ENCODE assay signal across 14 cellular contexts in genomic region chr22:48253136-48253535, GRCh38.
DNase-seq lines count a peak whose midpoint lies in the region; ATAC-seq and TF ChIP-seq lines count a peak whose summit lies in the region.
"Had no signal": no experiment of that assay in that cellular context is flagged by ENCODE, and none has a peak within 500 bp of the region (broad histone marks: within the 10 kb centered on the region; RNA-seq: fewer than 3 reads in every experiment).

No MANE protein-coding gene starts in this region.

- DNase-seq in islet precursor cell (peak; percentile 28), posterior vena cava (ENCODE audit: low spot score) (peak; percentile 17), NCI-H2107 (lab: John Stamatoyannopoulos, UW) (no peak)
- DNase-seq in activated T-cell treated with anti-CD3 and anti-CD28 coated beads, Interleukin-2, amount 50 U/mL, for 1 hour, result no peak
- DNase-seq: C1 segment of cervical spinal cord; Caco-2; CD4-positive, CD25-positive, alpha-beta regulatory T cell; CD8-positive, alpha-beta T cell; DMS153; DND-41; GOT3; HFFc6 had no signal

- TF ChIP-seq CTCF in VCaP (conservative IDR thresholded peaks at IDR 0.05), result no peak

- intact Hi-C loops in posterior vena cava (cut with DNase I), result no loop called here

- H3K27ac ChIP-seq in VCaP, result peak overlapping the region; percentile 86

- no peak for ATAC-seq in SK-N-SH treated with all-trans-retinoic acid at 6 μM for 48 hours
- ATAC-seq: CD8-positive, alpha-beta T cell had no signal

TF ChIP-seq in SK-N-SH treated with all-trans-retinoic acid at 6 μM for 48 hours, 23 proteins besides CTCF, POLR2A, EP300 and RAD21:
- no peak for TF ChIP-seq CREB5 (CRISPR knock-in tag; IDR thresholded peaks at IDR 0.05; ENCODE audit: low read depth)
- TF ChIP-seq BACH2 (CRISPR knock-in tag; IDR thresholded peaks at IDR 0.05; ENCODE audit: borderline replicate concordance), result no peak
- no peak for TF ChIP-seq ZFP3 (CRISPR knock-in tag; IDR thresholded peaks at IDR 0.05)
- no peak for TF ChIP-seq CSDC2 (CRISPR knock-in tag; IDR thresholded peaks at IDR 0.05)
- no peak for TF ChIP-seq CSRNP3 (CRISPR knock-in tag; IDR thresholded peaks at IDR 0.05)
- no peak for TF ChIP-seq ZNF70 (CRISPR knock-in tag; IDR thresholded peaks at IDR 0.05)
- TF ChIP-seq ARNTL (CRISPR knock-in tag; IDR thresholded peaks at IDR 0.05; ENCODE audit: borderline replicate concordance, low read depth), result no peak
- TF ChIP-seq PPARA (CRISPR knock-in tag; IDR thresholded peaks at IDR 0.05; ENCODE audit: borderline replicate concordance), result no peak
- TF ChIP-seq TSHZ2 (CRISPR knock-in tag; IDR thresholded peaks at IDR 0.05), result no peak
- TF ChIP-seq ZC3H10 (CRISPR knock-in tag; IDR thresholded peaks at IDR 0.05), result no peak
- no peak for TF ChIP-seq OSR1 (CRISPR knock-in tag; IDR thresholded peaks at IDR 0.05)
- no peak for TF ChIP-seq PATZ1 (CRISPR knock-in tag; IDR thresholded peaks at IDR 0.05; ENCODE audit: borderline replicate concordance)
- no peak for TF ChIP-seq POU6F1 (CRISPR knock-in tag; IDR thresholded peaks at IDR 0.05; ENCODE audit: borderline replicate concordance, low read depth)
- TF ChIP-seq ZNF565 (CRISPR knock-in tag; conservative IDR thresholded peaks at IDR 0.05; ENCODE audit: low read depth), result no peak
- no peak for TF ChIP-seq ZNF8 (CRISPR knock-in tag; IDR thresholded peaks at IDR 0.05)
- no peak for TF ChIP-seq RARB (CRISPR knock-in tag; IDR thresholded peaks at IDR 0.05)
- no peak for TF ChIP-seq SNAI2 (CRISPR knock-in tag; IDR thresholded peaks at IDR 0.05)
- no peak for TF ChIP-seq ZFP30 (CRISPR knock-in tag; IDR thresholded peaks at IDR 0.05)
- TF ChIP-seq TOX (CRISPR knock-in tag; IDR thresholded peaks at IDR 0.05; ENCODE audit: borderline replicate concordance), result no peak
- no peak for TF ChIP-seq ISL1 (CRISPR knock-in tag; IDR thresholded peaks at IDR 0.05)

Comparison
In these comparisons a context has a peak if more than half of its experiments do, and no peak if none do; other contexts are left out.
1. DNase-seq: peak in islet precursor cell (single experiment) and posterior vena cava (single experiment); none in NCI-H2107 (single experiment) and activated T-cell treated with anti-CD3 and anti-CD28 coated beads, Interleukin-2, amount 50 U/mL, for 1 hour (single experiment).